ENCODE assay signal across 1 cellular context in the genomic region with DNA sequence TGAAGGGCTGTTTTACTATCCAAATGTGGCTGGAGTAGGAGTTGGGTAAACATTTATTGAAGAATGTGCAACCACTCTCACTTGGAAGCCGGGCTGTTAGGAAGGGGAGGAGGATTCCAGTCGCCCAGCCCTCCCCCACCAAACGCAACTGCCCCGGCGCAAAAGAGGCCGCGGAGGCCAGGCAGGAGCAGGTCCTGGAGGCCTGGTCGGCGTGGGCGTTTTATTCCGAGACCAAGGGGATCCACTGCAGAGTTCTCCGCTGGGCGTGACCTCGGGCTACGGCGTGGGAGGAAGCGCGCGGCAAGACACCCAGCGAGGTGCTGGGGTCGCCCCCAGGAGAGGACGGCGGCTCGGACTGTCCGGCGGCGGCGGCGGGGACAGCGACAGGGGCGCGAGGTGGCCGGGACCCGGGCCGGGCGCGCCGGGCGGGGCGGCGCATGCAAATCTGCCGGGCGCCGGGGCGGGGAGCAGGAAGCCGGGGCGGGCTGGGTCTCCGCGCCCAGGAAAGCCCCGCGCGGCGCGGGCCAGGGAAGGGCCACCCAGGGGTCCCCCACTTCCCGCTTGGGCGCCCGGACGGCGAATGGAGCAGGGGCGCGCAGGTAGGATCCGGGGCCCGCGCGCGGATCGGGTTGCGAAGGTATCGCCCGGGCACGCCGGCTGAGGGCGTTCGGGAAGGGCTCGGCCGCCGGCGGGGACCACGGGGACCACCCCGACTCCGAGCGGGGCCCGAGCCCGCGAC.
TF ChIP-seq lines count a peak whose summit lies in the region.

A gene (plus strand): TSS at position 553 of the 739 bp plus-strand sequence. CDS start 26,230 bp downstream, outside the sequence.

TF ChIP-seq in HepG2, 621 proteins besides CTCF, POLR2A, EP300 and RAD21 (continued from another document and continues in another):
- TF ChIP-seq, protein P1, sequence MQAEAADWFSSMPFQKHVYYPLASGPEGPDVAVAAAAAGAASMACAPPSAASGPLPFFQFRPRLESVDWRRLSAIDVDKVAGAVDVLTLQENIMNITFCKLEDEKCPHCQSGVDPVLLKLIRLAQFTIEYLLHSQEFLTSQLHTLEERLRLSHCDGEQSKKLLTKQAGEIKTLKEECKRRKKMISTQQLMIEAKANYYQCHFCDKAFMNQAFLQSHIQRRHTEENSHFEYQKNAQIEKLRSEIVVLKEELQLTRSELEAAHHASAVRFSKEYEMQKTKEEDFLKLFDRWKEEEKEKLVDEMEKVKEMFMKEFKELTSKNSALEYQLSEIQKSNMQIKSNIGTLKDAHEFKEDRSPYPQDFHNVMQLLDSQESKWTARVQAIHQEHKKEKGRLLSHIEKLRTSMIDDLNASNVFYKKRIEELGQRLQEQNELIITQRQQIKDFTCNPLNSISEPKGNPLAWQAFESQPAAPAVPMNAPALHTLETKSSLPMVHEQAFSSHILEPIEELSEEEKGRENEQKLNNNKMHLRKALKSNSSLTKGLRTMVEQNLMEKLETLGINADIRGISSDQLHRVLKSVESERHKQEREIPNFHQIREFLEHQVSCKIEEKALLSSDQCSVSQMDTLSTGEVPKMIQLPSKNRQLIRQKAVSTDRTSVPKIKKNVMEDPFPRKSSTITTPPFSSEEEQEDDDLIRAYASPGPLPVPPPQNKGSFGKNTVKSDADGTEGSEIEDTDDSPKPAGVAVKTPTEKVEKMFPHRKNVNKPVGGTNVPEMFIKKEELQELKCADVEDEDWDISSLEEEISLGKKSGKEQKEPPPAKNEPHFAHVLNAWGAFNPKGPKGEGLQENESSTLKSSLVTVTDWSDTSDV (CRISPR knock-in tag; IDR thresholded peaks at IDR 0.05), result peak; percentile 72
- TF ChIP-seq TAF15 (IDR thresholded peaks at IDR 0.05; ENCODE audit: low read depth, low read length, poor library complexity, severe bottlenecking), result no peak
- peak; percentile 86 for TF ChIP-seq POLR2G (IDR thresholded peaks at IDR 0.05; ENCODE audit: low read depth, low read length)
- no peak for TF ChIP-seq DNMT3B (CRISPR knock-in tag; conservative IDR thresholded peaks at IDR 0.05)
- TF ChIP-seq ZNF329 (CRISPR knock-in tag; IDR thresholded peaks at IDR 0.05; ENCODE audit: low read depth), result peak; percentile 52; the same call in 1 of the 2 replicates
- TF ChIP-seq KDM6A (CRISPR knock-in tag; IDR thresholded peaks at IDR 0.05; ENCODE audit: low read depth), result peak; percentile 52; the same call in 1 of the 2 replicates
- no peak for TF ChIP-seq SMAD9 (CRISPR knock-in tag; IDR thresholded peaks at IDR 0.05)
- TF ChIP-seq RBM39 (IDR thresholded peaks at IDR 0.05; ENCODE audit: low read depth, low read length, poor library complexity, severe bottlenecking), result no peak
- TF ChIP-seq ZNF30 (CRISPR knock-in tag; IDR thresholded peaks at IDR 0.05), result no peak
- no peak for TF ChIP-seq SRY (CRISPR knock-in tag; IDR thresholded peaks at IDR 0.05)
- TF ChIP-seq, protein P2, sequence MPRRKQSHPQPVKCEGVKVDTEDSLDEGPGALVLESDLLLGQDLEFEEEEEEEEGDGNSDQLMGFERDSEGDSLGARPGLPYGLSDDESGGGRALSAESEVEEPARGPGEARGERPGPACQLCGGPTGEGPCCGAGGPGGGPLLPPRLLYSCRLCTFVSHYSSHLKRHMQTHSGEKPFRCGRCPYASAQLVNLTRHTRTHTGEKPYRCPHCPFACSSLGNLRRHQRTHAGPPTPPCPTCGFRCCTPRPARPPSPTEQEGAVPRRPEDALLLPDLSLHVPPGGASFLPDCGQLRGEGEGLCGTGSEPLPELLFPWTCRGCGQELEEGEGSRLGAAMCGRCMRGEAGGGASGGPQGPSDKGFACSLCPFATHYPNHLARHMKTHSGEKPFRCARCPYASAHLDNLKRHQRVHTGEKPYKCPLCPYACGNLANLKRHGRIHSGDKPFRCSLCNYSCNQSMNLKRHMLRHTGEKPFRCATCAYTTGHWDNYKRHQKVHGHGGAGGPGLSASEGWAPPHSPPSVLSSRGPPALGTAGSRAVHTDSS (CRISPR knock-in tag; conservative IDR thresholded peaks at IDR 0.05), result no peak
- TF ChIP-seq, protein P3, sequence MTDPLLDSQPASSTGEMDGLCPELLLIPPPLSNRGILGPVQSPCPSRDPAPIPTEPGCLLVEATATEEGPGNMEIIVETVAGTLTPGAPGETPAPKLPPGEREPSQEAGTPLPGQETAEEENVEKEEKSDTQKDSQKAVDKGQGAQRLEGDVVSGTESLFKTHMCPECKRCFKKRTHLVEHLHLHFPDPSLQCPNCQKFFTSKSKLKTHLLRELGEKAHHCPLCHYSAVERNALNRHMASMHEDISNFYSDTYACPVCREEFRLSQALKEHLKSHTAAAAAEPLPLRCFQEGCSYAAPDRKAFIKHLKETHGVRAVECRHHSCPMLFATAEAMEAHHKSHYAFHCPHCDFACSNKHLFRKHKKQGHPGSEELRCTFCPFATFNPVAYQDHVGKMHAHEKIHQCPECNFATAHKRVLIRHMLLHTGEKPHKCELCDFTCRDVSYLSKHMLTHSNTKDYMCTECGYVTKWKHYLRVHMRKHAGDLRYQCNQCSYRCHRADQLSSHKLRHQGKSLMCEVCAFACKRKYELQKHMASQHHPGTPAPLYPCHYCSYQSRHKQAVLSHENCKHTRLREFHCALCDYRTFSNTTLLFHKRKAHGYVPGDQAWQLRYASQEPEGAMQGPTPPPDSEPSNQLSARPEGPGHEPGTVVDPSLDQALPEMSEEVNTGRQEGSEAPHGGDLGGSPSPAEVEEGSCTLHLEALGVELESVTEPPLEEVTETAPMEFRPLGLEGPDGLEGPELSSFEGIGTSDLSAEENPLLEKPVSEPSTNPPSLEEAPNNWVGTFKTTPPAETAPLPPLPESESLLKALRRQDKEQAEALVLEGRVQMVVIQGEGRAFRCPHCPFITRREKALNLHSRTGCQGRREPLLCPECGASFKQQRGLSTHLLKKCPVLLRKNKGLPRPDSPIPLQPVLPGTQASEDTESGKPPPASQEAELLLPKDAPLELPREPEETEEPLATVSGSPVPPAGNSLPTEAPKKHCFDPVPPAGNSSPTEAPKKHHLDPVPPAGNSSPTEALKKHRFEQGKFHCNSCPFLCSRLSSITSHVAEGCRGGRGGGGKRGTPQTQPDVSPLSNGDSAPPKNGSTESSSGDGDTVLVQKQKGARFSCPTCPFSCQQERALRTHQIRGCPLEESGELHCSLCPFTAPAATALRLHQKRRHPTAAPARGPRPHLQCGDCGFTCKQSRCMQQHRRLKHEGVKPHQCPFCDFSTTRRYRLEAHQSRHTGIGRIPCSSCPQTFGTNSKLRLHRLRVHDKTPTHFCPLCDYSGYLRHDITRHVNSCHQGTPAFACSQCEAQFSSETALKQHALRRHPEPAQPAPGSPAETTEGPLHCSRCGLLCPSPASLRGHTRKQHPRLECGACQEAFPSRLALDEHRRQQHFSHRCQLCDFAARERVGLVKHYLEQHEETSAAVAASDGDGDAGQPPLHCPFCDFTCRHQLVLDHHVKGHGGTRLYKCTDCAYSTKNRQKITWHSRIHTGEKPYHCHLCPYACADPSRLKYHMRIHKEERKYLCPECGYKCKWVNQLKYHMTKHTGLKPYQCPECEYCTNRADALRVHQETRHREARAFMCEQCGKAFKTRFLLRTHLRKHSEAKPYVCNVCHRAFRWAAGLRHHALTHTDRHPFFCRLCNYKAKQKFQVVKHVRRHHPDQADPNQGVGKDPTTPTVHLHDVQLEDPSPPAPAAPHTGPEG (CRISPR knock-in tag; IDR thresholded peaks at IDR 0.05), result no peak
- TF ChIP-seq SNRNP70 (IDR thresholded peaks at IDR 0.05; ENCODE audit: low read depth, low read length), result no peak
- no peak for TF ChIP-seq ZFP41 (CRISPR knock-in tag; IDR thresholded peaks at IDR 0.05; ENCODE audit: borderline replicate concordance)
- TF ChIP-seq ATF7-NPFF (CRISPR knock-in tag; IDR thresholded peaks at IDR 0.05; ENCODE audit: low read depth), result peak; percentile 54; the same call in 1 of the 2 replicates
- TF ChIP-seq, protein P4, sequence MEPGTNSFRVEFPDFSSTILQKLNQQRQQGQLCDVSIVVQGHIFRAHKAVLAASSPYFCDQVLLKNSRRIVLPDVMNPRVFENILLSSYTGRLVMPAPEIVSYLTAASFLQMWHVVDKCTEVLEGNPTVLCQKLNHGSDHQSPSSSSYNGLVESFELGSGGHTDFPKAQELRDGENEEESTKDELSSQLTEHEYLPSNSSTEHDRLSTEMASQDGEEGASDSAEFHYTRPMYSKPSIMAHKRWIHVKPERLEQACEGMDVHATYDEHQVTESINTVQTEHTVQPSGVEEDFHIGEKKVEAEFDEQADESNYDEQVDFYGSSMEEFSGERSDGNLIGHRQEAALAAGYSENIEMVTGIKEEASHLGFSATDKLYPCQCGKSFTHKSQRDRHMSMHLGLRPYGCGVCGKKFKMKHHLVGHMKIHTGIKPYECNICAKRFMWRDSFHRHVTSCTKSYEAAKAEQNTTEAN (CRISPR knock-in tag; conservative IDR thresholded peaks at IDR 0.05), result no peak; the same call in 1 of the 2 replicates
- TF ChIP-seq FOXM1 (CRISPR knock-in tag; IDR thresholded peaks at IDR 0.05), result no peak
- no peak for TF ChIP-seq PAWR (CRISPR knock-in tag; IDR thresholded peaks at IDR 0.05; ENCODE audit: borderline replicate concordance)
- TF ChIP-seq ZNF335 (CRISPR knock-in tag; IDR thresholded peaks at IDR 0.05), result peak; percentile 81; the same call in 1 of the 2 replicates
- TF ChIP-seq ZNF598 (CRISPR knock-in tag; IDR thresholded peaks at IDR 0.05; ENCODE audit: borderline replicate concordance), result no peak; the same call in 1 of the 2 replicates
- TF ChIP-seq ZNF670 (CRISPR knock-in tag; IDR thresholded peaks at IDR 0.05; ENCODE audit: borderline replicate concordance), result 0 out of 2 replicates have a peak, but pooled peaks have one; percentile 53
- TF ChIP-seq NRL (CRISPR knock-in tag; IDR thresholded peaks at IDR 0.05; ENCODE audit: borderline replicate concordance), result no peak
- TF ChIP-seq NR1H2 (CRISPR knock-in tag; IDR thresholded peaks at IDR 0.05; ENCODE audit: borderline replicate concordance, low read depth), result no peak
- no peak; the same call in 1 of the 2 replicates for TF ChIP-seq ZBTB20 (CRISPR knock-in tag; IDR thresholded peaks at IDR 0.05; ENCODE audit: borderline replicate concordance, low read depth)
- TF ChIP-seq, protein P5, sequence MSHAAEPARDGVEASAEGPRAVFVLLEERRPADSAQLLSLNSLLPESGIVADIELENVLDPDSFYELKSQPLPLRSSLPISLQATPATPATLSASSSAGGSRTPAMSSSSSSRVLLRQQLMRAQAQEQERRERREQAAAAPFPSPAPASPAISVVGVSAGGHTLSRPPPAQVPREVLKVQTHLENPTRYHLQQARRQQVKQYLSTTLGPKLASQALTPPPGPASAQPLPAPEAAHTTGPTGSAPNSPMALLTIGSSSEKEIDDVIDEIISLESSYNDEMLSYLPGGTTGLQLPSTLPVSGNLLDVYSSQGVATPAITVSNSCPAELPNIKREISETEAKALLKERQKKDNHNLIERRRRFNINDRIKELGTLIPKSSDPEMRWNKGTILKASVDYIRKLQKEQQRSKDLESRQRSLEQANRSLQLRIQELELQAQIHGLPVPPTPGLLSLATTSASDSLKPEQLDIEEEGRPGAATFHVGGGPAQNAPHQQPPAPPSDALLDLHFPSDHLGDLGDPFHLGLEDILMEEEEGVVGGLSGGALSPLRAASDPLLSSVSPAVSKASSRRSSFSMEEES (CRISPR knock-in tag; IDR thresholded peaks at IDR 0.05), result no peak
- TF ChIP-seq CBX5 (CRISPR knock-in tag; IDR thresholded peaks at IDR 0.05; ENCODE audit: borderline replicate concordance), result peak; percentile 81; the same call in 1 of the 2 replicates
- TF ChIP-seq, protein P6, sequence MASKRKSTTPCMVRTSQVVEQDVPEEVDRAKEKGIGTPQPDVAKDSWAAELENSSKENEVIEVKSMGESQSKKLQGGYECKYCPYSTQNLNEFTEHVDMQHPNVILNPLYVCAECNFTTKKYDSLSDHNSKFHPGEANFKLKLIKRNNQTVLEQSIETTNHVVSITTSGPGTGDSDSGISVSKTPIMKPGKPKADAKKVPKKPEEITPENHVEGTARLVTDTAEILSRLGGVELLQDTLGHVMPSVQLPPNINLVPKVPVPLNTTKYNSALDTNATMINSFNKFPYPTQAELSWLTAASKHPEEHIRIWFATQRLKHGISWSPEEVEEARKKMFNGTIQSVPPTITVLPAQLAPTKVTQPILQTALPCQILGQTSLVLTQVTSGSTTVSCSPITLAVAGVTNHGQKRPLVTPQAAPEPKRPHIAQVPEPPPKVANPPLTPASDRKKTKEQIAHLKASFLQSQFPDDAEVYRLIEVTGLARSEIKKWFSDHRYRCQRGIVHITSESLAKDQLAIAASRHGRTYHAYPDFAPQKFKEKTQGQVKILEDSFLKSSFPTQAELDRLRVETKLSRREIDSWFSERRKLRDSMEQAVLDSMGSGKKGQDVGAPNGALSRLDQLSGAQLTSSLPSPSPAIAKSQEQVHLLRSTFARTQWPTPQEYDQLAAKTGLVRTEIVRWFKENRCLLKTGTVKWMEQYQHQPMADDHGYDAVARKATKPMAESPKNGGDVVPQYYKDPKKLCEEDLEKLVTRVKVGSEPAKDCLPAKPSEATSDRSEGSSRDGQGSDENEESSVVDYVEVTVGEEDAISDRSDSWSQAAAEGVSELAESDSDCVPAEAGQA (IDR thresholded peaks at IDR 0.05; ENCODE audit: low read depth), result 0 out of 2 replicates have a peak, but pooled peaks have one; percentile 10
- TF ChIP-seq, protein P6 (CRISPR knock-in tag; IDR thresholded peaks at IDR 0.05; ENCODE audit: borderline replicate concordance), result no peak
- TF ChIP-seq, protein P7, sequence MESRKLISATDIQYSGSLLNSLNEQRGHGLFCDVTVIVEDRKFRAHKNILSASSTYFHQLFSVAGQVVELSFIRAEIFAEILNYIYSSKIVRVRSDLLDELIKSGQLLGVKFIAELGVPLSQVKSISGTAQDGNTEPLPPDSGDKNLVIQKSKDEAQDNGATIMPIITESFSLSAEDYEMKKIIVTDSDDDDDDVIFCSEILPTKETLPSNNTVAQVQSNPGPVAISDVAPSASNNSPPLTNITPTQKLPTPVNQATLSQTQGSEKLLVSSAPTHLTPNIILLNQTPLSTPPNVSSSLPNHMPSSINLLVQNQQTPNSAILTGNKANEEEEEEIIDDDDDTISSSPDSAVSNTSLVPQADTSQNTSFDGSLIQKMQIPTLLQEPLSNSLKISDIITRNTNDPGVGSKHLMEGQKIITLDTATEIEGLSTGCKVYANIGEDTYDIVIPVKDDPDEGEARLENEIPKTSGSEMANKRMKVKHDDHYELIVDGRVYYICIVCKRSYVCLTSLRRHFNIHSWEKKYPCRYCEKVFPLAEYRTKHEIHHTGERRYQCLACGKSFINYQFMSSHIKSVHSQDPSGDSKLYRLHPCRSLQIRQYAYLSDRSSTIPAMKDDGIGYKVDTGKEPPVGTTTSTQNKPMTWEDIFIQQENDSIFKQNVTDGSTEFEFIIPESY (CRISPR knock-in tag; IDR thresholded peaks at IDR 0.05), result no peak
- TF ChIP-seq GLI4 (CRISPR knock-in tag; IDR thresholded peaks at IDR 0.05; ENCODE audit: borderline replicate concordance), result no peak
